ENCODE assay signal across 8 cellular contexts in the genomic region with DNA sequence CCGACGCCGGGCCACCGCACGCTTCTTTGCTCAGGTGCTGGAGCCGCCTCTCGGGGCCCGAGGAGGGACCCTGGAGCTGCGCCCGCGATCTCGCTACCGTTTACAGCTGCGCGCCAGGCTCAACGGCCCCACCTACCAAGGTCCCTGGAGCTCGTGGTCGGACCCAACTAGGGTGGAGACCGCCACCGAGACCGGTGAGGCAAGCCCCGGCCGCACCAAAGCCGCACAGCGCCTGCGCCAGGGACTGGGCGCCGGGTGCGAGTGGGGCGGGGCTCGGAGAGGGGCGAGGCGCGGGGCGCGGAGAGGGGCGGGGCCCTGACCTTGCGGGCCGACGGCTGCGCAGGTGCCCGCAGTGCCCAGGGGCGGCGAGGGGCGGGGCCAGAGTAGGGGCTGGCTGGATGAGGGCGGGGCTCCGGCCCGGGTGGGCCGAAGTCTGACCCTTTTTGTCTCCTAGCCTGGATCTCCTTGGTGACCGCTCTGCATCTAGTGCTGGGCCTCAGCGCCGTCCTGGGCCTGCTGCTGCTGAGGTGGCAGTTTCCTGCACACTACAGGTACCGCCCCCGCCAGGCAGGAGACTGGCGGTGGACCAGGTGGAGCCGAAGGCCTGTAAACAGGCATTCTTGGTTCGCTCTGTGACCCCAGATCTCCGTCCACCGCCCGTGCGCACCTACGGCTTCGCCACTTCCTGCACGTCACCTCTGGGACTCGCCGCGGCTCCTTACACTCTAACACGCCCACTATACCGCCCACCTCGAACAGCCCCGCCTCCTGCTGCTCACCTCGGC. TPM values are rescaled to one million over a fixed set of nuclear protein-coding genes. Genes with fewer than 3 reads are reported as not detected.
DNase-seq lines count a peak whose midpoint lies in the region; ATAC-seq and TF ChIP-seq lines count a peak whose summit lies in the region.

No MANE protein-coding gene starts in this region.

- WGBS in HUES64, result 1% methylated on average over 72 of the region's 72 CpGs

- TF ChIP-seq POLR2A in Peyer's patch (IDR thresholded peaks at IDR 0.05), result peak; percentile 48 to 67

- H3K36me3 ChIP-seq in HUES64 (ENCODE audit: insufficient read depth, low read length) (no peaks in the 10 kb centered on the region), Peyer's patch (no peaks in the 10 kb centered on the region), cardiac muscle cell (no peaks in the 10 kb centered on the region)

- TF ChIP-seq CTCF in Peyer's patch (IDR thresholded peaks at IDR 0.05), result peak in 1 of 6 experiments; percentile 23
- no peak for TF ChIP-seq CTCF in cardiac muscle cell (IDR thresholded peaks at IDR 0.05; ENCODE audit: low read depth, low read length)

- H3K4me3 ChIP-seq in HUES64 (ENCODE audit: low read length), result peak overlapping the region; percentile 61
- H3K4me3 ChIP-seq in Peyer's patch, result peak overlapping the region; percentile 42 to 58 (median 50)
- peak overlapping the region; percentile 38 for H3K4me3 ChIP-seq in cardiac muscle cell

- peak overlapping the region; percentile 80 for H3K9ac ChIP-seq in HUES64 (ENCODE audit: low read depth, low read length)

- DNase-seq in DMS79 treated with DMSO at 0.1 percent for 48 hours (lab: John Stamatoyannopoulos, UW), result peak; percentile 94
- peak; percentile 77 to 96 (median 94) for DNase-seq in Peyer's patch
- DNase-seq in activated naive CD8-positive, alpha-beta T cell treated with anti-CD3 and anti-CD28 coated beads, Interleukin-2, amount 50 U/mL, for 16 hours (ENCODE audit: low read depth, low spot score), result peak; percentile 7
- DNase-seq in cardiac muscle cell (ENCODE audit: low read depth in 1 of 2, low spot score in 1 of 2), result peak; percentile 78 to 95
- DNase-seq in occipital lobe (lab: John Stamatoyannopoulos, UW), result peak; percentile 54
- no peak for DNase-seq in pons (ENCODE audit: low spot score)

- H3K27ac ChIP-seq in HUES64 (ENCODE audit: low read depth, low read length), result peak overlapping the region; percentile 96
- peak overlapping the region; percentile 76 to 95 (median 91) for H3K27ac ChIP-seq in Peyer's patch
- H3K27ac ChIP-seq in cardiac muscle cell, result peak overlapping the region; percentile 97

- H3K4me1 ChIP-seq in HUES64 (ENCODE audit: insufficient read depth, low read length), result peaks cover 17% of the 10 kb centered on the region
- peaks cover 0 to 24% (median 2%) of the 10 kb centered on the region in 4 donors for H3K4me1 ChIP-seq in Peyer's patch
- peaks cover 31% of the 10 kb centered on the region for H3K4me1 ChIP-seq in cardiac muscle cell (ENCODE audit: low read depth)

- H3K27me3 ChIP-seq in HUES64 (ENCODE audit: insufficient read depth, low read length), result peaks cover 13% of the 10 kb centered on the region; the same call in 1 of the 2 replicates
- H3K27me3 ChIP-seq in Peyer's patch, result no peaks in the 10 kb centered on the region
- no peaks in the 10 kb centered on the region for H3K27me3 ChIP-seq in cardiac muscle cell

- H3K9me3 ChIP-seq in HUES64 (ENCODE audit: insufficient read depth, low read depth, low read length) (no peaks in the 10 kb centered on the region), Peyer's patch (no peaks in the 10 kb centered on the region), cardiac muscle cell (ENCODE audit: low read depth) (no peaks in the 10 kb centered on the region)

- no peak for ATAC-seq in GM18519 (IDR thresholded peaks at IDR 0.05; ENCODE audit: low FRiP score, unreplicated experiment)

RNA-seq across cellular contexts. Expression of a gene that starts 9.8 kb away (rescaled TPM):
- polyA plus RNA-seq in HUES64 (2013, experiment 1 of 2), result 143 TPM
- polyA plus RNA-seq in HUES64 (2013, experiment 2 of 2), result 153 TPM
- total RNA-seq in Peyer's patch, result 10 to 100 TPM in 1 of 4 donors, 1 to 10 TPM in 3; 3.4 to 14.9 (median 6.3) TPM
- 14.4 and 134 TPM in 2 replicates for total RNA-seq in cardiac muscle cell
- 18.7 and 163 TPM in 2 replicates for polyA plus RNA-seq in cardiac muscle cell
- 4.2 TPM for total RNA-seq in occipital lobe

RNA-seq across cellular contexts. Expression of a gene that starts 11.4 kb away (rescaled TPM):
- not detected for polyA plus RNA-seq in HUES64 (2013, experiment 1 of 2)
- polyA plus RNA-seq in HUES64 (2013, experiment 2 of 2), result not detected
- total RNA-seq in Peyer's patch (not detected), cardiac muscle cell (not detected in 2 replicates), occipital lobe (not detected)
- polyA plus RNA-seq in cardiac muscle cell, result 0.10 TPM in 1 of 2 replicates, not detected in the other

RNA-seq across cellular contexts. Expression of a gene that starts 18.8 kb away (rescaled TPM):
- polyA plus RNA-seq in HUES64 (2013, experiment 1 of 2), result 22.0 TPM
- 22.7 TPM for polyA plus RNA-seq in HUES64 (2013, experiment 2 of 2)
- total RNA-seq in Peyer's patch (100 to 1,000 TPM in 1 of 4 donors, 10 to 100 TPM in 3; 29.7 to 101 (median 71.3) TPM), cardiac muscle cell (18.5 and 24.1 TPM in 2 replicates), occipital lobe (7.0 TPM)
- polyA plus RNA-seq in cardiac muscle cell, result 38.6 and 50.0 TPM in 2 replicates

RNA-seq across cellular contexts. Expression of a gene that starts 40.6 kb away (rescaled TPM):
- polyA plus RNA-seq in HUES64 (2013, experiment 1 of 2), result 15.9 TPM
- 14.8 TPM for polyA plus RNA-seq in HUES64 (2013, experiment 2 of 2)
- total RNA-seq in Peyer's patch, result 10 to 100 TPM; 36.1 to 58.6 (median 38.7) TPM
- total RNA-seq in cardiac muscle cell, result 25.5 and 31.3 TPM in 2 replicates
- 33.3 and 38.8 TPM in 2 replicates for polyA plus RNA-seq in cardiac muscle cell
- 20.7 TPM for total RNA-seq in occipital lobe

RNA-seq across cellular contexts. Expression of a gene that starts 40.7 kb away (rescaled TPM):
- polyA plus RNA-seq in HUES64 (2013, experiment 1 of 2), result 5.8 TPM
- polyA plus RNA-seq in HUES64 (2013, experiment 2 of 2), result 5.8 TPM
- 100 to 1,000 TPM in 2 of 4 donors, 10 to 100 TPM in 2; 76.9 to 129 (median 104) TPM for total RNA-seq in Peyer's patch
- 16.5 and 28.2 TPM in 2 replicates for total RNA-seq in cardiac muscle cell
- polyA plus RNA-seq in cardiac muscle cell, result 10.3 and 11.5 TPM in 2 replicates
- total RNA-seq in occipital lobe, result 17.3 TPM
